In genomic region chr14:43525647-43526046, GRCh38 we compare ENCODE assay signal across 26 cellular contexts.
"Had no signal": no experiment of that assay in that cellular context is flagged by ENCODE, and none has a peak within 500 bp of the region (broad histone marks: within the 10 kb centered on the region; RNA-seq: fewer than 3 reads in every experiment).

No MANE protein-coding gene starts in this region.

- ATAC-seq: activated T-cell treated with anti-CD3 and anti-CD28 coated beads, Interleukin-2, amount 50 U/mL, for 72 hours; activated T-helper 17 cell treated with anti-CD3 and anti-CD28 coated beads, Interleukin-2, amount 50 U/mL, for 72 hours had no signal

- H3K27me3 ChIP-seq: brain microvascular endothelial cell had no signal

- H3K36me3 ChIP-seq: brain microvascular endothelial cell, WERI-Rb-1 had no signal

- DNase-seq: activated CD4-positive, alpha-beta memory T cell treated with anti-CD3 and anti-CD28 coated beads, Interleukin-2, amount 10 ng/mL, durations not matched to agents 7 days and 5 days; activated CD4-positive, alpha-beta T cell treated with anti-CD3 and anti-CD28 coated beads for 1 hour; activated CD4-positive, alpha-beta T cell treated with anti-CD3 and anti-CD28 coated beads for 48 hours; activated CD4-positive, CD25-positive, alpha-beta regulatory T cell; activated effector memory CD4-positive, alpha-beta T cell treated with anti-CD3 and anti-CD28 coated beads, Interleukin-2, amount 50 U/mL, for 16 hours; activated naive CD4-positive, alpha-beta T cell; activated naive CD4-positive, alpha-beta T cell treated with anti-CD3 and anti-CD28 coated beads, Interleukin-2, amount 50 U/mL, for 16 hours; activated naive CD8-positive, alpha-beta T cell treated with anti-CD3 and anti-CD28 coated beads for 36 hours; activated T-cell treated with anti-CD3 and anti-CD28 coated beads, Interleukin-2, amount 50 U/mL, for 1 hour; activated T-cell treated with anti-CD3 and anti-CD28 coated beads, Interleukin-2, amount 50 U/mL, for 72 hours; amniotic stem cell; aorta; brain microvascular endothelial cell; central memory CD4-positive, alpha-beta T cell; NCI-H1092 treated with DMSO at 0.1 percent for 48 hours; NCI-H1417 treated with DMSO at 0.1 percent for 48 hours; NCI-H187 treated with DMSO at 0.1 percent for 48 hours; NCI-H2081; NCI-H226; NCI-H446 treated with DMSO at 0.1 percent for 48 hours; NCI-H524; Right ventricle myocardium superior; T1000; WERI-Rb-1 had no signal

- H3K27ac ChIP-seq: brain microvascular endothelial cell, KMS-11, WERI-Rb-1 had no signal
